22 cellular contexts compared by ENCODE assay signal in genomic region chr7:94146408-94146807, GRCh38.
DNase-seq lines count a peak whose midpoint lies in the region; TF ChIP-seq lines count a peak whose summit lies in the region.
"Had no signal": no experiment of that assay in that cellular context is flagged by ENCODE, and none has a peak within 500 bp of the region (broad histone marks: within the 10 kb centered on the region; RNA-seq: fewer than 3 reads in every experiment).

No MANE protein-coding gene starts in this region.

- no peaks in the 10 kb centered on the region for H3K9me3 ChIP-seq in A673 (ENCODE audit: low read depth, low read length, poor library complexity, severe bottlenecking)
- H3K9me3 ChIP-seq: ascending aorta, left lung, neutrophil, uterus had no signal

- POLR2A ChIA-PET in A673 (lab: Charles Lee; ENCODE audit: low non-redundant PET), result no interaction called here

- TF ChIP-seq CTCF in A673 (conservative IDR thresholded peaks at IDR 0.05; ENCODE audit: low read depth, low read length) (no peak), HFFc6 (IDR thresholded peaks at IDR 0.05) (no peak), brain microvascular endothelial cell (IDR thresholded peaks at IDR 0.05; ENCODE audit: low read depth, low read length, missing control alignments) (no peak), mesothelial cell of epicardium (IDR thresholded peaks at IDR 0.05; ENCODE audit: unreplicated experiment) (no peak)

- peak overlapping the region; percentile 52; the same call in 1 of the 2 replicates for H3K27ac Mint-ChIP-seq in HFFc6
- no peak overlapping the region for H3K27ac Mint-ChIP-seq in mesothelial cell of epicardium
- H3K27ac Mint-ChIP-seq: activated naive CD4-positive, alpha-beta T cell treated with anti-CD3 and anti-CD28 coated beads, Interleukin-2, amount 50 U/mL, for 72 hours; CD4-positive, alpha-beta memory T cell; effector memory CD8-positive, alpha-beta T cell had no signal

- no peaks in the 10 kb centered on the region for H3K36me3 ChIP-seq in A673 (ENCODE audit: insufficient read depth, low read length, poor library complexity, severe bottlenecking)
- H3K36me3 ChIP-seq in brain microvascular endothelial cell (replicated peaks), result no peaks in the 10 kb centered on the region
- H3K36me3 ChIP-seq: ascending aorta, left lung, neutrophil, uterus had no signal

- H3K4me1 Mint-ChIP-seq in HFFc6 (ENCODE audit: low read depth) (peaks cover 63% of the 10 kb centered on the region), mesothelial cell of epicardium (peaks cover 4% of the 10 kb centered on the region)
- H3K4me1 Mint-ChIP-seq: CD4-positive, alpha-beta memory T cell had no signal

- H3K27ac ChIP-seq in A673 (ENCODE audit: low read depth, low read length, poor library complexity, severe bottlenecking) (peak overlapping the region; percentile 4), brain microvascular endothelial cell (peak overlapping the region; percentile 89), caudate nucleus (ENCODE audit: low read depth, low read length) (no peak overlapping the region)
- H3K27ac ChIP-seq: ascending aorta, left lung, neutrophil, uterus had no signal

- H3K27me3 Mint-ChIP-seq in HFFc6 (ENCODE audit: insufficient read depth), result no peaks in the 10 kb centered on the region
- peaks cover 2% of the 10 kb centered on the region for H3K27me3 Mint-ChIP-seq in mesothelial cell of epicardium (ENCODE audit: low read depth)

- intact Hi-C loops in A673 (cut with micrococcal nuclease; ENCODE audit: unreplicated experiment), result no loop called here

- in situ Hi-C loops in brain microvascular endothelial cell (cut with HindIII; ENCODE audit: low pct_ligation_motif_present, low sequenced_read_pairs), result no loop called here

- BruUV-seq in A673 (replicated peaks; lab: Mats Ljungman, UMichigan), result no TSS peak

- H3K9me3 Mint-ChIP-seq in HFFc6 (no peaks in the 10 kb centered on the region), mesothelial cell of epicardium (peaks cover 8% of the 10 kb centered on the region)
- H3K9me3 Mint-ChIP-seq: activated naive CD4-positive, alpha-beta T cell treated with anti-CD3 and anti-CD28 coated beads, Interleukin-2, amount 50 U/mL, for 72 hours; CD4-positive, alpha-beta memory T cell; effector memory CD8-positive, alpha-beta T cell had no signal

- peak overlapping the region; percentile 31; the same call in 1 of the 2 replicates for H3K4me3 Mint-ChIP-seq in HFFc6
- no peak overlapping the region for H3K4me3 Mint-ChIP-seq in mesothelial cell of epicardium
- H3K4me3 Mint-ChIP-seq: CD4-positive, alpha-beta memory T cell; effector memory CD8-positive, alpha-beta T cell had no signal

- H3K4me3 ChIP-seq in A673 (ENCODE audit: low read depth, low read length, poor library complexity, severe bottlenecking) (no peak overlapping the region), brain microvascular endothelial cell (ENCODE audit: low read depth, low read length) (no peak overlapping the region)
- H3K4me3 ChIP-seq: ascending aorta, left lung, uterus had no signal

- DNase-seq in A673 (ENCODE audit: low spot score) (no peak), HFFc6 (no peak), brain microvascular endothelial cell (peak; percentile 71), mucosa of gallbladder (ENCODE audit: low spot score) (peak; percentile 37), caudate nucleus (lab: John Stamatoyannopoulos, UW) (no peak), T1000 (lab: John Stamatoyannopoulos, UW) (no peak), mesothelial cell of epicardium (ENCODE audit: low spot score in 2 of 2, unreplicated experiment in 2 of 2) (no peak)
- DNase-seq in activated CD4-positive, alpha-beta T cell treated with anti-CD3 and anti-CD28 coated beads for 48 hours, result no peak
- DNase-seq: activated CD4-positive, CD25-positive, alpha-beta regulatory T cell treated with anti-CD3 and anti-CD28 coated beads, Interleukin-2, amount 50 U/mL, for 72 hours; CD4-positive, alpha-beta memory T cell; effector memory CD8-positive, alpha-beta T cell; GDM1; GOT3; KBM-7; NCI-H1694; NCI-H345; retina; uterus had no signal

- peaks cover 39% of the 10 kb centered on the region for H3K4me1 ChIP-seq in A673 (ENCODE audit: insufficient read depth, low read length, poor library complexity, severe bottlenecking)
- H3K4me1 ChIP-seq: ascending aorta, left lung, uterus had no signal

- H3K36me3 Mint-ChIP-seq in HFFc6 (ENCODE audit: low read depth) (no peaks in the 10 kb centered on the region), mesothelial cell of epicardium (no peaks in the 10 kb centered on the region)
- H3K36me3 Mint-ChIP-seq: activated naive CD4-positive, alpha-beta T cell treated with anti-CD3 and anti-CD28 coated beads, Interleukin-2, amount 50 U/mL, for 72 hours; CD4-positive, alpha-beta memory T cell had no signal

- no peaks in the 10 kb centered on the region for H3K27me3 ChIP-seq in A673 (replicated peaks; ENCODE audit: insufficient read depth, low read depth, low read length, poor library complexity)
- H3K27me3 ChIP-seq in brain microvascular endothelial cell (replicated peaks), result no peaks in the 10 kb centered on the region
- H3K27me3 ChIP-seq: ascending aorta, left lung, neutrophil, uterus had no signal

- CTCF ChIA-PET in A673 (lab: Charles Lee), result no interaction called here

Comparison
In these comparisons a context has a peak if more than half of its experiments do, and no peak if none do; other contexts are left out.
1. DNase-seq: peak in brain microvascular endothelial cell (single experiment) and mucosa of gallbladder (single experiment); none in A673 (single experiment), HFFc6 (single experiment), caudate nucleus (0 of 61), activated CD4-positive, alpha-beta T cell treated with anti-CD3 and anti-CD28 coated beads for 48 hours (single experiment), T1000 (single experiment) and mesothelial cell of epicardium (0 of 2).